10 cellular contexts compared by ENCODE assay signal in the genomic region with DNA sequence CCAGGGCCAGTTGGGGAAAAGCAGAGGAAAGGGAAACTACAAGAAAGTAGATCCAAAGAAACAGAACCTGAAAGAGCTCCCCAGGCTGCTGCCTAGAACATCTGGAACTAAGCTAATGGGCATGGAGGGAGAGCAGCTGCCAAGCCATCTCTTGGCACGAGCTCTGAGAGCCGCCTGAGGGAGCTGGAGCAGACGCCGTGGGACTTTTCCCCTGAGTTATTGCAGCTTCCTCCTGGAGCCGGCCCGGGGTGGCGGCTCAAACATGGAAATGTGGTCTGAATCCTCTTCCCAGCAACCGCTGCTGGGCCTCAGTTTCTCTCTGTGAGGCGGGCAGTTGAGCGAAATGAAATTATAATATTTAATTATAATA. TPM values are rescaled to one million over a fixed set of nuclear protein-coding genes. Genes with fewer than 3 reads are reported as not detected.
DNase-seq lines count a peak whose midpoint lies in the region; ATAC-seq and TF ChIP-seq lines count a peak whose summit lies in the region.
"Had no signal": no experiment of that assay in that cellular context is flagged by ENCODE, and none has a peak within 500 bp of the region (broad histone marks: within the 10 kb centered on the region; RNA-seq: fewer than 3 reads in every experiment).

No MANE protein-coding gene starts in this region.

- 51 to 61% methylated on average over 10 of the region's 10 CpGs for WGBS in tibial nerve, 2 donors

- H3K4me1 ChIP-seq in tibial nerve, result peaks cover 0 to 75% (median 24%) of the 10 kb centered on the region in 4 donors

- DNase-seq in GM03348 (ENCODE audit: low spot score), result peak; percentile 81
- DNase-seq in SHP77 (lab: John Stamatoyannopoulos, UW), result peak; percentile 56 to 81
- DNase-seq in foreskin fibroblast, result peak; percentile 88 to 95
- DNase-seq in tibial nerve (ENCODE audit: low spot score in 2 of 2), result no peak
- no peak for DNase-seq in erythroblast (lab: John Stamatoyannopoulos, UW)
- DNase-seq in activated naive CD4-positive, alpha-beta T cell (lab: John Stamatoyannopoulos, UW), result no peak
- DNase-seq: activated gamma-delta T cell had no signal

- TF ChIP-seq EP300 in tibial nerve (IDR thresholded peaks at IDR 0.05), result no peak

- TF ChIP-seq CTCF in foreskin fibroblast (IDR thresholded peaks at IDR 0.05; ENCODE audit: low read depth, low read length) (no peak), tibial nerve (IDR thresholded peaks at IDR 0.05) (no peak)

- H3K9me3 ChIP-seq in tibial nerve, result no peaks in the 10 kb centered on the region

- TF ChIP-seq POLR2A in tibial nerve (IDR thresholded peaks at IDR 0.05) (no peak), erythroblast (IDR thresholded peaks at IDR 0.05; ENCODE audit: low read length) (no peak)

- no peak for ATAC-seq in GM19455 (IDR thresholded peaks at IDR 0.05; ENCODE audit: unreplicated experiment)

- H3K27me3 ChIP-seq in tibial nerve, result no peaks in the 10 kb centered on the region

- H3K36me3 ChIP-seq in tibial nerve, result no peaks in the 10 kb centered on the region

- H3K27ac ChIP-seq in skin epidermis, result peak overlapping the region in 18 of 21 experiments; percentile 15 to 86 (median 59)
- peak overlapping the region in 1 of 4 donors; percentile 84 for H3K27ac ChIP-seq in tibial nerve

- H3K4me3 ChIP-seq in foreskin fibroblast (ENCODE audit: low read depth in 1 of 2, low read length in 2 of 2) (no peak overlapping the region), skin epidermis (no peak overlapping the region), tibial nerve (no peak overlapping the region)

RNA-seq across cellular contexts. Expression of a gene that starts 41.8 kb away (rescaled TPM):
- under 1 TPM; 0.30 to 0.84 (median 0.72) TPM for total RNA-seq in tibial nerve
- total RNA-seq: frontal cortex had no signal

Comparison
In these comparisons a context has a peak if more than half of its experiments do, and no peak if none do; other contexts are left out.
1. DNase-seq: peak in GM03348 (single experiment), SHP77 (2 of 2) and foreskin fibroblast (2 of 2); none in tibial nerve (0 of 2), erythroblast (0 of 2) and activated naive CD4-positive, alpha-beta T cell (0 of 4).